1 cellular context compared by ENCODE assay signal in genomic region chr5:131386779-131387178, GRCh38.
TF ChIP-seq lines count a peak whose summit lies in the region.

No MANE protein-coding gene starts in this region.

TF ChIP-seq in HepG2, 621 proteins besides CTCF, POLR2A, EP300 and RAD21 (continued from another document and continues in another):
- TF ChIP-seq NFAT5 (CRISPR knock-in tag; IDR thresholded peaks at IDR 0.05) (no peak), BRD4 (CRISPR knock-in tag; IDR thresholded peaks at IDR 0.05) (no peak), MED13 (CRISPR knock-in tag; IDR thresholded peaks at IDR 0.05) (no peak), PAXIP1 (CRISPR knock-in tag; conservative IDR thresholded peaks at IDR 0.05) (peak; percentile 87), KAT7 (CRISPR knock-in tag; IDR thresholded peaks at IDR 0.05; ENCODE audit: borderline replicate concordance) (0 out of 2 replicates have a peak, but pooled peaks have one; percentile 25), ZNF652 (CRISPR knock-in tag; IDR thresholded peaks at IDR 0.05; ENCODE audit: borderline replicate concordance, low read depth) (no peak), EEA1 (CRISPR knock-in tag; IDR thresholded peaks at IDR 0.05; ENCODE audit: borderline replicate concordance) (no peak), KAT8 (CRISPR knock-in tag; IDR thresholded peaks at IDR 0.05) (0 out of 2 replicates have a peak, but pooled peaks have one; percentile 27), ZNF7 (CRISPR knock-in tag; IDR thresholded peaks at IDR 0.05) (no peak), ZNF792 (CRISPR knock-in tag; IDR thresholded peaks at IDR 0.05) (peak; percentile 45; the same call in 1 of the 2 replicates), ZNF225 (CRISPR knock-in tag; IDR thresholded peaks at IDR 0.05) (no peak), TGIF2 (CRISPR knock-in tag; IDR thresholded peaks at IDR 0.05) (peak; percentile 72; the same call in 1 of the 2 replicates), TOPORS (CRISPR knock-in tag; IDR thresholded peaks at IDR 0.05) (no peak), SIX4 (CRISPR knock-in tag; IDR thresholded peaks at IDR 0.05) (peak; percentile 95), ZBTB26 (CRISPR knock-in tag; IDR thresholded peaks at IDR 0.05; ENCODE audit: borderline replicate concordance) (no peak), HINFP (CRISPR knock-in tag; IDR thresholded peaks at IDR 0.05; ENCODE audit: low read depth) (no peak), XBP1 (CRISPR knock-in tag; IDR thresholded peaks at IDR 0.05) (no peak), ZNF331 (CRISPR knock-in tag; IDR thresholded peaks at IDR 0.05) (peak; percentile 59; the same call in 1 of the 2 replicates), MBNL3 (CRISPR knock-in tag; conservative IDR thresholded peaks at IDR 0.05) (no peak), ZBTB38 (CRISPR knock-in tag; IDR thresholded peaks at IDR 0.05) (no peak), TP53 (CRISPR knock-in tag; conservative IDR thresholded peaks at IDR 0.05) (no peak), AHDC1 (CRISPR knock-in tag; IDR thresholded peaks at IDR 0.05; ENCODE audit: borderline replicate concordance) (peak; percentile 76; the same call in 1 of the 2 replicates), MIER3 (CRISPR knock-in tag; IDR thresholded peaks at IDR 0.05; ENCODE audit: borderline replicate concordance) (peak; percentile 82; the same call in 1 of the 2 replicates), ARID5B (CRISPR knock-in tag; IDR thresholded peaks at IDR 0.05) (peak; percentile 83)
- TF ChIP-seq, protein P1, sequence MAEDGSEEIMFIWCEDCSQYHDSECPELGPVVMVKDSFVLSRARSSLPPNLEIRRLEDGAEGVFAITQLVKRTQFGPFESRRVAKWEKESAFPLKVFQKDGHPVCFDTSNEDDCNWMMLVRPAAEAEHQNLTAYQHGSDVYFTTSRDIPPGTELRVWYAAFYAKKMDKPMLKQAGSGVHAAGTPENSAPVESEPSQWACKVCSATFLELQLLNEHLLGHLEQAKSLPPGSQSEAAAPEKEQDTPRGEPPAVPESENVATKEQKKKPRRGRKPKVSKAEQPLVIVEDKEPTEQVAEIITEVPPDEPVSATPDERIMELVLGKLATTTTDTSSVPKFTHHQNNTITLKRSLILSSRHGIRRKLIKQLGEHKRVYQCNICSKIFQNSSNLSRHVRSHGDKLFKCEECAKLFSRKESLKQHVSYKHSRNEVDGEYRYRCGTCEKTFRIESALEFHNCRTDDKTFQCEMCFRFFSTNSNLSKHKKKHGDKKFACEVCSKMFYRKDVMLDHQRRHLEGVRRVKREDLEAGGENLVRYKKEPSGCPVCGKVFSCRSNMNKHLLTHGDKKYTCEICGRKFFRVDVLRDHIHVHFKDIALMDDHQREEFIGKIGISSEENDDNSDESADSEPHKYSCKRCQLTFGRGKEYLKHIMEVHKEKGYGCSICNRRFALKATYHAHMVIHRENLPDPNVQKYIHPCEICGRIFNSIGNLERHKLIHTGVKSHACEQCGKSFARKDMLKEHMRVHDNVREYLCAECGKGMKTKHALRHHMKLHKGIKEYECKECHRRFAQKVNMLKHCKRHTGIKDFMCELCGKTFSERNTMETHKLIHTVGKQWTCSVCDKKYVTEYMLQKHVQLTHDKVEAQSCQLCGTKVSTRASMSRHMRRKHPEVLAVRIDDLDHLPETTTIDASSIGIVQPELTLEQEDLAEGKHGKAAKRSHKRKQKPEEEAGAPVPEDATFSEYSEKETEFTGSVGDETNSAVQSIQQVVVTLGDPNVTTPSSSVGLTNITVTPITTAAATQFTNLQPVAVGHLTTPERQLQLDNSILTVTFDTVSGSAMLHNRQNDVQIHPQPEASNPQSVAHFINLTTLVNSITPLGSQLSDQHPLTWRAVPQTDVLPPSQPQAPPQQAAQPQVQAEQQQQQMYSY (CRISPR knock-in tag; IDR thresholded peaks at IDR 0.05): no peak
- TF ChIP-seq, protein P2, sequence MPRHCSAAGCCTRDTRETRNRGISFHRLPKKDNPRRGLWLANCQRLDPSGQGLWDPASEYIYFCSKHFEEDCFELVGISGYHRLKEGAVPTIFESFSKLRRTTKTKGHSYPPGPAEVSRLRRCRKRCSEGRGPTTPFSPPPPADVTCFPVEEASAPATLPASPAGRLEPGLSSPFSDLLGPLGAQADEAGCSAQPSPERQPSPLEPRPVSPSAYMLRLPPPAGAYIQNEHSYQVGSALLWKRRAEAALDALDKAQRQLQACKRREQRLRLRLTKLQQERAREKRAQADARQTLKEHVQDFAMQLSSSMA (CRISPR knock-in tag; IDR thresholded peaks at IDR 0.05): no peak
